1 cellular context compared by ENCODE assay signal in the genomic region with DNA sequence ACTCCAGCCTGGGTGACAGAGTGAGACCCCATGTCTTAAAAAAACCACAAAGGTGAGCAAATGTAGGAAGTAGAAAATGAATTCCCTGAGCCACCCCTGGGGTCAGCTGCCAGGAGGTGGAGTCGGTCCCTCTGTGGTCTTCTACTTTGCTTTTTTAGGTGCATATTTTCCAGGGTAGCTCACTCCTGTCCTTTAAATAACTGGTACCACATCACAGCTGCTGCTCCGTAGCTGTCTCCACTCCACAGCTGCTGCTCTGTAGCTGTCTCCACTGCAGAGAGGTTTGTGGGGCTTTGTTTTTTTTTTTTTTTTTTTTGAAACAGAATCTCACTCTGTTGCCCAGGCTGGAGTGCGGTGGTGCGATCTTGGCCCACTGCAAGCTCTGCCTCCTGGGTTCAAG.
TF ChIP-seq lines count a peak whose summit lies in the region.

No MANE protein-coding gene starts in this region.

TF ChIP-seq in IMR-90, 13 proteins besides CTCF, POLR2A, EP300 and RAD21 (continued from another document):
- TF ChIP-seq, protein P1, sequence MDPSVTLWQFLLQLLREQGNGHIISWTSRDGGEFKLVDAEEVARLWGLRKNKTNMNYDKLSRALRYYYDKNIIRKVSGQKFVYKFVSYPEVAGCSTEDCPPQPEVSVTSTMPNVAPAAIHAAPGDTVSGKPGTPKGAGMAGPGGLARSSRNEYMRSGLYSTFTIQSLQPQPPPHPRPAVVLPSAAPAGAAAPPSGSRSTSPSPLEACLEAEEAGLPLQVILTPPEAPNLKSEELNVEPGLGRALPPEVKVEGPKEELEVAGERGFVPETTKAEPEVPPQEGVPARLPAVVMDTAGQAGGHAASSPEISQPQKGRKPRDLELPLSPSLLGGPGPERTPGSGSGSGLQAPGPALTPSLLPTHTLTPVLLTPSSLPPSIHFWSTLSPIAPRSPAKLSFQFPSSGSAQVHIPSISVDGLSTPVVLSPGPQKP (IDR thresholded peaks at IDR 0.05; ENCODE audit: borderline replicate concordance, low read depth, low read length), result no peak
- TF ChIP-seq BHLHE40 (IDR thresholded peaks at IDR 0.05; ENCODE audit: low read depth, low read length) (no peak), USF2 (IDR thresholded peaks at IDR 0.05; ENCODE audit: low read depth, low read length) (no peak), CHD1 (IDR thresholded peaks at IDR 0.05; ENCODE audit: low read depth, low read length) (no peak), RFX5 (IDR thresholded peaks at IDR 0.05; ENCODE audit: low read depth, low read length) (no peak), SMC3 (IDR thresholded peaks at IDR 0.05; ENCODE audit: low read depth, low read length) (no peak), CEBPB (IDR thresholded peaks at IDR 0.05; ENCODE audit: low read depth, low read length) (no peak)
